Comparison of ENCODE assay signal across 8 cellular contexts in genomic region chr5:160506006-160507004, GRCh38.
DNase-seq lines count a peak whose midpoint lies in the region; ATAC-seq lines count a peak whose summit lies in the region.

No MANE protein-coding gene starts in this region.

- H3K4me1 ChIP-seq in CD4-positive, CD25-positive, alpha-beta regulatory T cell (ENCODE audit: control insufficient read depth, insufficient read depth, low read length, poor library complexity, severe bottlenecking) = peaks cover 41% of the 10 kb centered on the region

- ATAC-seq in CD4-positive, CD25-positive, alpha-beta regulatory T cell (ENCODE audit: low read depth in 2 of 2) = peak; percentile 83 to 87
- ATAC-seq in GM19455 (IDR thresholded peaks at IDR 0.05; ENCODE audit: unreplicated experiment) (peak; percentile 80), HG03457 (IDR thresholded peaks at IDR 0.05; ENCODE audit: unreplicated experiment) (peak; percentile 90), sciatic nerve (peak; percentile 43)

- H3K4me3 Mint-ChIP-seq in CD4-positive, CD25-positive, alpha-beta regulatory T cell = peak overlapping the region; percentile 74 to 89 (median 80)

- H3K9me3 ChIP-seq in CD4-positive, CD25-positive, alpha-beta regulatory T cell (ENCODE audit: control insufficient read depth in 2 of 2, low read length in 2 of 2) = no peaks in the 10 kb centered on the region

- peaks cover 14 to 61% (median 33%) of the 10 kb centered on the region in 4 donors for H3K4me1 Mint-ChIP-seq in CD4-positive, CD25-positive, alpha-beta regulatory T cell

- H3K4me3 ChIP-seq in CD4-positive, CD25-positive, alpha-beta regulatory T cell (ENCODE audit: low read depth, low read length) = peak overlapping the region; percentile 76

- intact Hi-C loops in sciatic nerve (cut with DNase I) = loop anchor here (10.0 kb wide), 1 partner anchor 72 kb away; no protein-coding TSS in a partner anchor

- peaks cover 0 to 2% (median 0%) of the 10 kb centered on the region in 7 donors for H3K9me3 Mint-ChIP-seq in CD4-positive, CD25-positive, alpha-beta regulatory T cell

- no peaks in the 10 kb centered on the region for H3K27me3 ChIP-seq in CD4-positive, CD25-positive, alpha-beta regulatory T cell (ENCODE audit: control insufficient read depth, insufficient read depth, low read length)

- no peaks in the 10 kb centered on the region for H3K36me3 Mint-ChIP-seq in CD4-positive, CD25-positive, alpha-beta regulatory T cell

- DNase-seq in CD4-positive, CD25-positive, alpha-beta regulatory T cell = peak; percentile 86 to 95 (median 91)
- peak; percentile 75 for DNase-seq in activated CD8-positive, alpha-beta memory T cell treated with anti-CD3 and anti-CD28 coated beads for 24 hours
- DNase-seq in fibroblast of gingiva (ENCODE audit: low read depth) (peak; percentile 54), sciatic nerve (ENCODE audit: low spot score) (no peak), NCI-H187 treated with DMSO at 0.1 percent for 48 hours (lab: John Stamatoyannopoulos, UW) (no peak), NCI-H2029 (lab: John Stamatoyannopoulos, UW) (no peak)

- H3K27ac ChIP-seq in CD4-positive, CD25-positive, alpha-beta regulatory T cell (ENCODE audit: insufficient read depth, low read length, poor library complexity, severe bottlenecking) = peak overlapping the region; percentile 90

- H3K36me3 ChIP-seq in CD4-positive, CD25-positive, alpha-beta regulatory T cell (ENCODE audit: control insufficient read depth, insufficient read depth, low read length) = no peaks in the 10 kb centered on the region

- peak overlapping the region; percentile 98 to 100 (median 99) for H3K27ac Mint-ChIP-seq in CD4-positive, CD25-positive, alpha-beta regulatory T cell

- H3K27me3 Mint-ChIP-seq in CD4-positive, CD25-positive, alpha-beta regulatory T cell = no peaks in the 10 kb centered on the region

Comparison
In these comparisons a context has a peak if more than half of its experiments do, and no peak if none do; other contexts are left out.
1. DNase-seq: peak in CD4-positive, CD25-positive, alpha-beta regulatory T cell (3 of 3), activated CD8-positive, alpha-beta memory T cell treated with anti-CD3 and anti-CD28 coated beads for 24 hours (single experiment) and fibroblast of gingiva (single experiment); none in sciatic nerve (single experiment), NCI-H187 treated with DMSO at 0.1 percent for 48 hours (single experiment) and NCI-H2029 (single experiment).
2. Peak in every context shown above with its lines, with median percentiles within 50 percentile points of each other: ATAC-seq.